ENCODE assay signal across 9 cellular contexts in the genomic region with DNA sequence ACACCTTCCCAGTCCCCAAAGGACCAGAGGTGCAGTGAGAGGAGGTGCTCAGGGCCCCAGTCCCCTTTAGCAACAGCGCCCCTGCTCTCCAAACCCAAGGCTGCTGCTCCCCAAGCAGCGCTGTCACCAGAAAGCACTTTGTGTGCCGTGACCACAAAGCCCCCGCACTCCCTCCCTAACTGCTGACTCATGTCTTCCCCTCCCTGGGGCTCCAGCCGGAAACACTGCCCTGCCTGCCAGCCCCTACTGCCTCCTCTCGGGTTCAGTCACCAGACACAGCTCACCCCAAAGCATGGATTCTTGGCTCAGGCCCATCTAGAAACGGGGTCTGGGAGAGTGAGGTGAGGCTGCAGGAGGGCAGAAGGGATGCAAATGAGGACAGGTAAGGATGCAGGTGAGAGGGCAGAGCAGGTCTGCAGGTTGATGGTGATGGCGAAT. TPM values are rescaled to one million over a fixed set of nuclear protein-coding genes. Genes with fewer than 3 reads are reported as not detected.
DNase-seq lines count a peak whose midpoint lies in the region; ATAC-seq and TF ChIP-seq lines count a peak whose summit lies in the region.
"Had no signal": no experiment of that assay in that cellular context is flagged by ENCODE, and none has a peak within 500 bp of the region (broad histone marks: within the 10 kb centered on the region; RNA-seq: fewer than 3 reads in every experiment).

No MANE protein-coding gene starts in this region.

- H2AFZ ChIP-seq in GM23248 = no peak overlapping the region

- no peaks in the 10 kb centered on the region for H4K20me1 ChIP-seq in GM23248 (ENCODE audit: insufficient read depth)

- in situ Hi-C loops in Caki2 (cut with HindIII; ENCODE audit: low pct_unique_long_range_greater_than_20kb, low sequenced_read_pairs) = no loop called here
- in situ Hi-C loops in GM23248 (cut with MboI) = no loop called here

- H3K4me1 ChIP-seq in GM23248 (ENCODE audit: insufficient read depth) = peaks cover 13% of the 10 kb centered on the region; the same call in 1 of the 2 replicates
- H3K4me1 ChIP-seq in psoas muscle = no peaks in the 10 kb centered on the region

- H3K4me2 ChIP-seq in GM23248 (ENCODE audit: unreplicated experiment) = peak overlapping the region; percentile 55

- no peak overlapping the region for H3K9ac ChIP-seq in GM23248

- no peaks in the 10 kb centered on the region for H3F3A ChIP-seq in GM23248 (ENCODE audit: insufficient read depth)

- H3K36me3 ChIP-seq in GM23248 (ENCODE audit: low read depth) = no peaks in the 10 kb centered on the region
- H3K36me3 ChIP-seq in psoas muscle (ENCODE audit: insufficient read depth in 1 of 2, low read depth in 1 of 2) = no peaks in the 10 kb centered on the region
- H3K36me3 ChIP-seq: thoracic aorta had no signal

- H3K9me3 ChIP-seq in GM23248 (ENCODE audit: low read depth) (no peaks in the 10 kb centered on the region), psoas muscle (no peaks in the 10 kb centered on the region)
- H3K9me3 ChIP-seq: thoracic aorta had no signal

- H3K27me3 ChIP-seq in GM23248 (replicated peaks; ENCODE audit: insufficient read depth) (no peaks in the 10 kb centered on the region), psoas muscle (ENCODE audit: insufficient read depth in 3 of 3, low read length in 2 of 3) (peaks cover 0 to 5% (median 3%) of the 10 kb centered on the region in 3 donors)

- H3K79me2 ChIP-seq in GM23248 (ENCODE audit: insufficient read depth) = no peaks in the 10 kb centered on the region

- intact Hi-C loops in psoas muscle (cut with DNase I) = no loop called here

- no peak overlapping the region for H3K4me3 ChIP-seq in GM23248
- H3K4me3 ChIP-seq in psoas muscle = no peak overlapping the region
- H3K4me3 ChIP-seq: thoracic aorta had no signal

- TF ChIP-seq CTCF in psoas muscle (IDR thresholded peaks at IDR 0.05) = no peak

- 6 to 8% methylated on average over 8 of the region's 8 CpGs for WGBS in GM23248 (ENCODE audit: low coverage in 1 of 2, low lambda C conversion rate in 2 of 2, missing lambda C conversion rate in 2 of 2), 2 experiments
- WGBS in psoas muscle, 3 donors = 7 to 16% (median 12%) methylated on average over 8 of the region's 8 CpGs

- no peaks in the 10 kb centered on the region for H3K9me2 ChIP-seq in GM23248 (ENCODE audit: insufficient read depth)

- DNase-seq in Caki2 (ENCODE audit: low read depth) = peak; percentile 60
- peak; percentile 90 for DNase-seq in GM23248
- peak; percentile 94 for DNase-seq in NOMO-1 treated with DMSO at 0.1 percent for 48 hours (lab: John Stamatoyannopoulos, UW; ENCODE audit: unreplicated experiment)
- peak; percentile 90 for DNase-seq in activated CD8-positive, alpha-beta memory T cell treated with anti-CD3 and anti-CD28 coated beads, Interleukin-2, amount 50 U/mL, for 4 hours
- DNase-seq in fibroblast of peridontal ligament (ENCODE audit: extremely low read depth) = peak; percentile 14
- peak; percentile 49 to 74 for DNase-seq in psoas muscle
- DNase-seq in LoVo (ENCODE audit: low spot score) = no peak
- no peak for DNase-seq in NCI-H774 (lab: John Stamatoyannopoulos, UW)

- ATAC-seq in psoas muscle = peak in 2 of 4 donors; percentile 33 to 40

- H3K27ac ChIP-seq in GM23248 (no peak overlapping the region), psoas muscle (no peak overlapping the region)
- H3K27ac ChIP-seq: thoracic aorta had no signal

RNA-seq across cellular contexts. Expression of a gene that starts 4.9 kb away (rescaled TPM):
- not detected in 2 replicates for total RNA-seq in Caki2 (2014; rRNA removed; shearing (Covaris generic); ENCODE audit: low replicate concordance)
- total RNA-seq in GM23248 (2014; rRNA removed; shearing (Covaris generic)) = not detected in 2 replicates
- polyA plus RNA-seq in GM23248 (2016; fragmentation: Nextera tagmentation; extraction: Ambion mirVana) = not detected in 2 replicates
- total RNA-seq in psoas muscle = under 1 TPM in 3 of 4 donors, not detected in 1; 0.06 to 0.81 (median 0.27) TPM
- polyA plus RNA-seq in psoas muscle = under 1 TPM; 0.01 to 0.34 (median 0.09) TPM

RNA-seq across cellular contexts. Expression of a gene that starts 45.6 kb away (rescaled TPM):
- 4.0 and 6.5 TPM in 2 replicates for total RNA-seq in Caki2 (2014; rRNA removed; shearing (Covaris generic); ENCODE audit: low replicate concordance)
- 3.1 and 5.6 TPM in 2 replicates for total RNA-seq in GM23248 (2014; rRNA removed; shearing (Covaris generic))
- polyA plus RNA-seq in GM23248 (2016; fragmentation: Nextera tagmentation; extraction: Ambion mirVana) (3.5 and 4.8 TPM in 2 replicates), psoas muscle (10 to 100 TPM; 37.7 to 88.8 (median 72.7) TPM)
- total RNA-seq in psoas muscle = 100 to 1,000 TPM in 2 of 4 donors, 10 to 100 TPM in 2; 78.6 to 120 (median 94.9) TPM

Comparison
In these comparisons a context has a peak if more than half of its experiments do, and no peak if none do; other contexts are left out.
1. DNase-seq: peak in Caki2 (single experiment), GM23248 (single experiment), NOMO-1 treated with DMSO at 0.1 percent for 48 hours (single experiment), activated CD8-positive, alpha-beta memory T cell treated with anti-CD3 and anti-CD28 coated beads, Interleukin-2, amount 50 U/mL, for 4 hours (single experiment), fibroblast of peridontal ligament (single experiment) and psoas muscle (2 of 2); none in LoVo (single experiment) and NCI-H774 (single experiment).
2. RNA of a gene that starts 45.6 kb away (total RNA-seq): 78.6 to 120 TPM in psoas muscle; 4.0 to 6.5 TPM in Caki2 and 3.1 to 5.6 TPM in GM23248; every median in the first group is over 10 times any median in the second.